ENCODE assay signal across 19 cellular contexts in the genomic region with DNA sequence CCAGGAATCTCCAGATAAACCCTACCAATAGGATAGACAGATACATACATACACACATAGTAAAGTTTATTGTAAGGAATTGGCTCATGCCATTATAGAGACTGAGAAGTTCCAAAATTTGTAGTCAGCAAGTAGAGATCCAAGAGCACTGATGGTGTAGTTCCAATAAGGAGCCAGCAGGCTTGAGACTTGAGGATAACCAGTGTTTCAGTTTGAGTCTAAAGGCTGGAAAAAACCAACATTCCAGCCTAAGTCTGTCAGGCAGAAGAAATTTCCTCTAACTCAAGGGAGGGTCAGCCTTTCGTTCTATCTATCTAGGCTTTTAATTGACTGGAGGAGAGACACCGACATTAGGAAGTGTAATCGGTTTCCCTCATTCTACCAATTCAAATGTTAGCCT.
DNase-seq lines count a peak whose midpoint lies in the region; ATAC-seq and TF ChIP-seq lines count a peak whose summit lies in the region.
"Had no signal": no experiment of that assay in that cellular context is flagged by ENCODE, and none has a peak within 500 bp of the region (broad histone marks: within the 10 kb centered on the region; RNA-seq: fewer than 3 reads in every experiment).

No MANE protein-coding gene starts in this region.

- 87% methylated on average over 3 of the region's 3 CpGs; no CpG with 5 or more reads in 1 of the 2 experiments for WGBS in endodermal cell (ENCODE audit: insufficient coverage in 1 of 2, insufficient read length in 1 of 2), 2 experiments
- WGBS in right lobe of liver (ENCODE audit: insufficient coverage, low coverage, low lambda C conversion rate, missing lambda C conversion rate) = 75% methylated on average over 1 of the region's 3 CpGs

- no peak overlapping the region for H3K4me3 ChIP-seq in BJ (ENCODE audit: low read depth, low read length)
- H3K4me3 ChIP-seq in endodermal cell (ENCODE audit: low read length) = no peak overlapping the region
- H3K4me3 ChIP-seq in right lobe of liver = no peak overlapping the region
- H3K4me3 ChIP-seq: PC-9 had no signal

- intact Hi-C loops in right lobe of liver (cut with DNase I) = no loop called here

- no peak overlapping the region for H3K4me3 Mint-ChIP-seq in endodermal cell

- no peak for ATAC-seq in right lobe of liver
- ATAC-seq in activated naive CD4-positive, alpha-beta T cell treated with anti-CD3 and anti-CD28 coated beads, Interleukin-2, amount 50 U/mL, for 72 hours = no peak

- H3K27me3 ChIP-seq in BJ (ENCODE audit: control insufficient read depth, insufficient read depth, low read length) = no peaks in the 10 kb centered on the region
- no peaks in the 10 kb centered on the region for H3K27me3 ChIP-seq in endodermal cell (ENCODE audit: control insufficient read depth, insufficient read depth, low read length, poor library complexity, severe bottlenecking)
- H3K27me3 ChIP-seq in right lobe of liver = no peaks in the 10 kb centered on the region

- CTCF ChIA-PET in BJ (lab: Yijun Ruan, JAX) = no interaction called here

- no peak for TF ChIP-seq POLR2A in right lobe of liver (IDR thresholded peaks at IDR 0.05)

- no peak overlapping the region for H3K9ac ChIP-seq in endodermal cell (ENCODE audit: extremely low read depth, low read length, poor library complexity, severe bottlenecking)
- H3K9ac ChIP-seq: SK-N-SH had no signal

- peak; percentile 12; the same call in 1 of the 2 replicates for TF ChIP-seq CTCF in BJ (IDR thresholded peaks at IDR 0.05; ENCODE audit: insufficient read depth, low read depth, low read length)
- peak; percentile 64 for TF ChIP-seq CTCF in endodermal cell (conservative IDR thresholded peaks at IDR 0.05)
- no peak for TF ChIP-seq CTCF in right lobe of liver (IDR thresholded peaks at IDR 0.05)

- DNase-seq in BJ (ENCODE audit: low read depth) = no peak
- peak; percentile 12 for DNase-seq in RKO (ENCODE audit: low spot score)
- no peak for DNase-seq in endodermal cell
- DNase-seq in iris pigment epithelial cell (ENCODE audit: low read depth) = peak; percentile 1
- no peak for DNase-seq in activated naive CD4-positive, alpha-beta T cell treated with Interleukin-2 at 50 U/mL for 16 hours
- DNase-seq in GOT3 (lab: John Stamatoyannopoulos, UW) = no peak
- DNase-seq in right lobe of liver = no peak
- no peak for DNase-seq in activated naive CD4-positive, alpha-beta T cell treated with anti-CD3 and anti-CD28 coated beads, Interleukin-2, amount 50 U/mL, for 72 hours (ENCODE audit: low spot score in 2 of 2)
- DNase-seq: AML-193, COR-L47, KBM-7, NCI-H1436, NCI-H2029 treated with DMSO at 0.1 percent for 48 hours, NCI-H2171 treated with DMSO at 0.1 percent for 48 hours, NCI-H510A, NCI-H774, PC-9, Right ventricle myocardium superior, SK-N-SH had no signal

- POLR2A ChIA-PET in BJ (lab: Charles Lee) = no interaction called here

- H3K4me1 ChIP-seq in endodermal cell (ENCODE audit: control insufficient read depth, insufficient read depth, low read length) (no peaks in the 10 kb centered on the region), right lobe of liver (no peaks in the 10 kb centered on the region)

- H3K36me3 Mint-ChIP-seq in endodermal cell (ENCODE audit: low read depth) = no peaks in the 10 kb centered on the region
- H3K36me3 Mint-ChIP-seq in activated naive CD4-positive, alpha-beta T cell treated with anti-CD3 and anti-CD28 coated beads, Interleukin-2, amount 50 U/mL, for 72 hours = no peaks in the 10 kb centered on the region

- H3K9me3 Mint-ChIP-seq in endodermal cell = peaks cover 3% of the 10 kb centered on the region
- H3K9me3 Mint-ChIP-seq in activated naive CD4-positive, alpha-beta T cell treated with anti-CD3 and anti-CD28 coated beads, Interleukin-2, amount 50 U/mL, for 72 hours = no peaks in the 10 kb centered on the region

- H3K36me3 ChIP-seq in BJ (ENCODE audit: control insufficient read depth, insufficient read depth, low read length) (no peaks in the 10 kb centered on the region), endodermal cell (ENCODE audit: control insufficient read depth, insufficient read depth, low read length) (no peaks in the 10 kb centered on the region), right lobe of liver (no peaks in the 10 kb centered on the region)

- H3K9me3 ChIP-seq in endodermal cell (ENCODE audit: control insufficient read depth, low read length) = no peaks in the 10 kb centered on the region
- no peaks in the 10 kb centered on the region for H3K9me3 ChIP-seq in right lobe of liver
- H3K9me3 ChIP-seq: SK-N-SH had no signal

- no peaks in the 10 kb centered on the region for H3K27me3 Mint-ChIP-seq in endodermal cell (ENCODE audit: insufficient read depth)

- peaks cover 3% of the 10 kb centered on the region for H3K4me1 Mint-ChIP-seq in endodermal cell

- no peak overlapping the region for H3K27ac ChIP-seq in endodermal cell (ENCODE audit: low read depth, low read length)
- no peak overlapping the region for H3K27ac ChIP-seq in right lobe of liver
- H3K27ac ChIP-seq: PC-9 had no signal

- H3K27ac Mint-ChIP-seq in endodermal cell = no peak overlapping the region
- H3K27ac Mint-ChIP-seq in activated naive CD4-positive, alpha-beta T cell treated with anti-CD3 and anti-CD28 coated beads, Interleukin-2, amount 50 U/mL, for 72 hours = no peak overlapping the region

Comparison
In these comparisons a context has a peak if more than half of its experiments do, and no peak if none do; other contexts are left out.
1. DNase-seq: peak in RKO (single experiment) and iris pigment epithelial cell (single experiment); none in BJ (single experiment), endodermal cell (single experiment), activated naive CD4-positive, alpha-beta T cell treated with Interleukin-2 at 50 U/mL for 16 hours (single experiment), GOT3 (single experiment), right lobe of liver (0 of 3) and activated naive CD4-positive, alpha-beta T cell treated with anti-CD3 and anti-CD28 coated beads, Interleukin-2, amount 50 U/mL, for 72 hours (0 of 2).
2. CTCF ChIP-seq: peak in BJ (single experiment) and endodermal cell (single experiment); none in right lobe of liver (0 of 4).